Comparison of ENCODE assay signal across 10 cellular contexts in the genomic region with DNA sequence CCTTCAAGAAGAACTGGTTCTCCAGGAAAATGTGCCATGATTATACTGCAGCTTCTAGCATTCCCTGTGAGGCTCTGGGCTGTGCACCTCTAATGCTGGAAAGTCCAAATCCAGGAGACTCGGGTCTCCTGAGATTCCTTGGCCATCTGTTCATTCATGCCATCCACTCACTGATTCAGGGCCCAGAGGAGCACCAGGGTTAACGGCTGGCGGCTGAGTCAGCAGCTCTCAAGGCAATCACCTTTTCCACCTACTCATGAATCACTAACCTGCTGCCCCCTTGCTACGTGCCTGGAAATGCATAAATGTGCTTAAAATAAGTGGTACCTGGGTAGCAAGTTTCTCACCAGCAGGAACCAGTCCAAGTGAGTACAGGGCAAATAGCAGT.
DNase-seq lines count a peak whose midpoint lies in the region; ATAC-seq and TF ChIP-seq lines count a peak whose summit lies in the region.
"Had no signal": no experiment of that assay in that cellular context is flagged by ENCODE, and none has a peak within 500 bp of the region (broad histone marks: within the 10 kb centered on the region; RNA-seq: fewer than 3 reads in every experiment).

No MANE protein-coding gene starts in this region.

- H3K27me3 ChIP-seq in body of pancreas (no peaks in the 10 kb centered on the region), lung (ENCODE audit: control insufficient read depth, insufficient read depth) (no peaks in the 10 kb centered on the region)

- peak; percentile 68 for DNase-seq in DMS53 treated with DMSO at 0.1 percent for 48 hours (lab: John Stamatoyannopoulos, UW; ENCODE audit: unreplicated experiment)
- peak; percentile 79 for DNase-seq in NCI-H2171 treated with DMSO at 0.1 percent for 48 hours (lab: John Stamatoyannopoulos, UW)
- DNase-seq in body of pancreas = peak; percentile 70 to 86 (median 80)
- peak; percentile 32 for DNase-seq in lung (ENCODE audit: low spot score)
- no peak for DNase-seq in DMS114 treated with DMSO at 0.1 percent for 48 hours (lab: John Stamatoyannopoulos, UW; ENCODE audit: unreplicated experiment)
- DNase-seq in stimulated activated CD4-positive, alpha-beta T cell treated with anti-CD3 and anti-CD28 coated beads, Interleukin-4, amount 100 ng/mL, for 1 hour = no peak
- no peak for DNase-seq in naive thymus-derived CD8-positive, alpha-beta T cell
- DNase-seq: adrenal gland, NCI-H2081 treated with DMSO at 0.1 percent for 48 hours had no signal

- no peaks in the 10 kb centered on the region for H3K9me3 Mint-ChIP-seq in naive thymus-derived CD8-positive, alpha-beta T cell

- H3K4me1 ChIP-seq in body of pancreas (peaks cover 21% of the 10 kb centered on the region), lung (ENCODE audit: control insufficient read depth in 2 of 2, insufficient read depth in 2 of 2, low read length in 2 of 2) (no peaks in the 10 kb centered on the region)

- peaks cover 8 to 17% (median 13%) of the 10 kb centered on the region in 5 donors for H3K27me3 Mint-ChIP-seq in naive thymus-derived CD8-positive, alpha-beta T cell

- no peaks in the 10 kb centered on the region for H3K36me3 Mint-ChIP-seq in naive thymus-derived CD8-positive, alpha-beta T cell

- H3K9me3 ChIP-seq in body of pancreas = no peaks in the 10 kb centered on the region
- H3K9me3 ChIP-seq in lung (ENCODE audit: control insufficient read depth in 2 of 2, insufficient read depth in 1 of 2, low read length in 1 of 2) = no peaks in the 10 kb centered on the region
- H3K9me3 ChIP-seq: adrenal gland had no signal

- H3K4me1 Mint-ChIP-seq in naive thymus-derived CD8-positive, alpha-beta T cell = peaks cover 0 to 3% (median 0%) of the 10 kb centered on the region in 4 donors

- no peak for TF ChIP-seq POLR2A in body of pancreas (IDR thresholded peaks at IDR 0.05)

- TF ChIP-seq CTCF in body of pancreas (IDR thresholded peaks at IDR 0.05) (peak in 4 of 7 experiments; percentile 59 to 80 (median 65)), lung (IDR thresholded peaks at IDR 0.05; ENCODE audit: control extremely low read depth, extremely low read depth) (no peak)

- WGBS in body of pancreas, 2 donors = 8 to 21% methylated on average over 1 to 4 of the region's 4 CpGs
- WGBS in lung, 2 donors = 66 to 70% methylated on average over 4 of the region's 4 CpGs

- H3K36me3 ChIP-seq in body of pancreas (replicated peaks in 1 of 2; ENCODE audit: insufficient read depth in 1 of 2, low read depth in 2 of 2) (no peaks in the 10 kb centered on the region), lung (ENCODE audit: control insufficient read depth in 2 of 2, insufficient read depth in 2 of 2, low read length in 2 of 2) (no peaks in the 10 kb centered on the region)
- H3K36me3 ChIP-seq: adrenal gland had no signal

- H3K4me3 Mint-ChIP-seq in naive thymus-derived CD8-positive, alpha-beta T cell = no peak overlapping the region

- peak; percentile 88 for ATAC-seq in body of pancreas
- no peak for ATAC-seq in lung (ENCODE audit: insufficient read depth, low FRiP score)
- no peak for ATAC-seq in naive thymus-derived CD8-positive, alpha-beta T cell
- no peak for ATAC-seq in GM19328 (IDR thresholded peaks at IDR 0.05; ENCODE audit: unreplicated experiment)

- no peak overlapping the region for H3K27ac Mint-ChIP-seq in naive thymus-derived CD8-positive, alpha-beta T cell

- POLR2A ChIA-PET in naive thymus-derived CD8-positive, alpha-beta T cell (lab: Charles Lee) = no interaction called here

- no peak overlapping the region for H3K4me3 ChIP-seq in body of pancreas
- H3K4me3 ChIP-seq in lung = no peak overlapping the region
- H3K4me3 ChIP-seq: adrenal gland had no signal

- intact Hi-C loops in body of pancreas (cut with DNase I) = no loop called here

- H3K27ac ChIP-seq in body of pancreas (no peak overlapping the region), lung (ENCODE audit: low read depth in 1 of 2, low read length in 1 of 2) (no peak overlapping the region)
- H3K27ac ChIP-seq: adrenal gland had no signal

Comparison
In these comparisons a context has a peak if more than half of its experiments do, and no peak if none do; other contexts are left out.
1. DNase-seq: peak in DMS53 treated with DMSO at 0.1 percent for 48 hours (single experiment), NCI-H2171 treated with DMSO at 0.1 percent for 48 hours (single experiment), body of pancreas (4 of 4) and lung (single experiment); none in DMS114 treated with DMSO at 0.1 percent for 48 hours (single experiment), stimulated activated CD4-positive, alpha-beta T cell treated with anti-CD3 and anti-CD28 coated beads, Interleukin-4, amount 100 ng/mL, for 1 hour (single experiment) and naive thymus-derived CD8-positive, alpha-beta T cell (0 of 10).